In the genomic region with DNA sequence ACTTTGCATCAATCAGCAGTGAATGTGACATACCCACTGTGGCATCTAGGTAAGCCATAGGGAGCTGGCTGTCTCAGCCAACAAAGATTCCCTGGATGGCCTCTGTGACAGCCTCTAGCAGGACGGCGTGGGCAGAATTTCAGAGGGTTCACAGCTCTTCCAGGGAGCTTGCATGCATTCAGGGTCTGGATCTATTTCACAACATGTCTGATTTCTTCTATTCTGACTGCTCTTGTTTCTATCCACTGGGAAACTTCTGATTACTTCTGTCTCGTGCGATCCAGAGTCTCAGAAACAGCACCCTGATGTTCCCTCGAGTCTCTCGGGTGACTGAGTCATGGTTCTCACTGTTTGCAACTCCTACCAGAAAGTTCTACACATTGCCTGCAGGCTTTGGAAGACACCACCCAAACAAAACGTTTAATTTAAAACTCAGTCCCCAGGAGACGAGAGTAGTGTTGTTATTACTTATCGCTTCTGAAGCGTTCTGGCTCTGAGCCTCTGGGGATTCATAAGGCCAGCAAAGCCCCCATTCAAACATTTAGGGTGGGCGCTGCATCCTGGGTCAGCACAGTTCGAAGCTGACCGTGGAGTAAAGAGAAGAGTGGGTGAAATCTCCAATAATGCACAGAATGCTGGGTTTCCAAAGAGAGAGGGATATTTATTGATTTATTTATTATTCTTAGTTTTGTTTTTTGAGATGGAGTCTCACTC, we compare ENCODE assay signal across 17 cellular contexts. TPM values are rescaled to one million over a fixed set of nuclear protein-coding genes. Genes with fewer than 3 reads are reported as not detected.
A peak's percentile ranks its signal among the peaks of the same experiment; 100 is the strongest.
DNase-seq lines count a peak whose midpoint lies in the region; ATAC-seq and TF ChIP-seq lines count a peak whose summit lies in the region.
"Had no signal": no experiment of that assay in that cellular context is flagged by ENCODE, and none has a peak within 500 bp of the region (broad histone marks: within the 10 kb centered on the region; RNA-seq: fewer than 3 reads in every experiment).

No MANE protein-coding gene starts in this region.

- H3K36me3 Mint-ChIP-seq in activated naive CD8-positive, alpha-beta T cell treated with anti-CD3 and anti-CD28 coated beads, Interleukin-2, amount 10 ng/mL, durations not matched to agents 7 days and 5 days, result peaks cover 5% of the 10 kb centered on the region

- H3K27me3 ChIP-seq in H7 (ENCODE audit: control insufficient read depth, insufficient read depth, low read length) (no peaks in the 10 kb centered on the region), transverse colon (no peaks in the 10 kb centered on the region)

- H3K9me3 Mint-ChIP-seq in activated naive CD8-positive, alpha-beta T cell treated with anti-CD3 and anti-CD28 coated beads, Interleukin-2, amount 10 ng/mL, durations not matched to agents 7 days and 5 days, result peaks cover 4% of the 10 kb centered on the region
- H3K9me3 Mint-ChIP-seq: T-helper 2 cell treated with Interferon-gamma antibody and Interleukin-4, amounts not matched to agents 5 μg/mL and 100 μg/mL, for 36 hours had no signal

- peaks cover 8% of the 10 kb centered on the region for H3K4me1 Mint-ChIP-seq in activated naive CD8-positive, alpha-beta T cell treated with anti-CD3 and anti-CD28 coated beads, Interleukin-2, amount 10 ng/mL, durations not matched to agents 7 days and 5 days

- H3K4me3 Mint-ChIP-seq in activated naive CD8-positive, alpha-beta T cell treated with anti-CD3 and anti-CD28 coated beads, Interleukin-2, amount 10 ng/mL, durations not matched to agents 7 days and 5 days, result no peak overlapping the region
- H3K4me3 Mint-ChIP-seq: T-helper 2 cell treated with Interferon-gamma antibody and Interleukin-4, amounts not matched to agents 5 μg/mL and 100 μg/mL, for 36 hours had no signal

- no peak for TF ChIP-seq EP300 in transverse colon (IDR thresholded peaks at IDR 0.05; ENCODE audit: low read depth)

- in situ Hi-C loops in transverse colon (cut with MboI; ENCODE audit: low pct_ligation_motif_present in 1 of 4, low pct_unique_long_range_greater_than_20kb in 1 of 4, low sequenced_read_pairs in 3 of 4), result no loop called here

- intact Hi-C loops in transverse colon (cut with DNase I; ENCODE audit: low total_unique reads), result no loop called here

- no peak for TF ChIP-seq CTCF in transverse colon (IDR thresholded peaks at IDR 0.05)

- WGBS in transverse colon (ENCODE audit: low coverage in 1 of 2), 2 donors, result 77 to 86% methylated on average over 10 to 13 of the region's 13 CpGs

- no peak for TF ChIP-seq POLR2A in transverse colon (IDR thresholded peaks at IDR 0.05)

- POLR2A ChIA-PET in activated naive CD8-positive, alpha-beta T cell treated with anti-CD3 and anti-CD28 coated beads, Interleukin-2, amount 10 ng/mL, durations not matched to agents 7 days and 5 days (lab: Charles Lee), result interaction anchor here (0.6 kb wide), 1 partner anchor 174 kb away, joined by 5 read pairs; no protein-coding TSS in a partner anchor

- no peak for ATAC-seq in activated naive CD8-positive, alpha-beta T cell treated with anti-CD3 and anti-CD28 coated beads, Interleukin-2, amount 10 ng/mL, durations not matched to agents 7 days and 5 days (ENCODE audit: low read depth)
- ATAC-seq in GM21526 (IDR thresholded peaks at IDR 0.05; ENCODE audit: low FRiP score, unreplicated experiment), result no peak
- ATAC-seq: activated CD4-positive, CD25-positive, alpha-beta regulatory T cell treated with anti-CD3 and anti-CD28 coated beads, Interleukin-2, amount 50 U/mL, for 24 hours had no signal

- no peaks in the 10 kb centered on the region for H3K9me3 ChIP-seq in transverse colon
- H3K9me3 ChIP-seq: neutrophil, SJSA1 had no signal

- no peak overlapping the region for H3K27ac Mint-ChIP-seq in activated naive CD8-positive, alpha-beta T cell treated with anti-CD3 and anti-CD28 coated beads, Interleukin-2, amount 10 ng/mL, durations not matched to agents 7 days and 5 days
- H3K27ac Mint-ChIP-seq: T-helper 2 cell treated with Interferon-gamma antibody and Interleukin-4, amounts not matched to agents 5 μg/mL and 100 μg/mL, for 36 hours had no signal

- H3K36me3 ChIP-seq in H7 (replicated peaks; ENCODE audit: control insufficient read depth, insufficient read depth, low read length) (no peaks in the 10 kb centered on the region), transverse colon (no peaks in the 10 kb centered on the region)
- H3K36me3 ChIP-seq: neutrophil, SJSA1 had no signal

- H3K27me3 Mint-ChIP-seq in activated naive CD8-positive, alpha-beta T cell treated with anti-CD3 and anti-CD28 coated beads, Interleukin-2, amount 10 ng/mL, durations not matched to agents 7 days and 5 days, result peaks cover 16% of the 10 kb centered on the region

- peak overlapping the region in 3 of 4 donors; percentile 76 to 83 (median 81) for H3K27ac ChIP-seq in transverse colon
- H3K27ac ChIP-seq: neutrophil, PC-9, SJSA1 had no signal

- no peak overlapping the region for H3K4me3 ChIP-seq in H7 (ENCODE audit: insufficient read depth, low read depth, low read length)
- no peak overlapping the region for H3K4me3 ChIP-seq in transverse colon
- H3K4me3 ChIP-seq: PC-9, SJSA1 had no signal

- peaks cover 4 to 41% (median 26%) of the 10 kb centered on the region in 4 donors for H3K4me1 ChIP-seq in transverse colon

- DNase-seq in H7 (peak; percentile 11), kidney tubule cell (ENCODE audit: low spot score) (peak; percentile 47), transverse colon (no peak), foreskin melanocyte (no peak), NCI-H2227 treated with DMSO at 0.1 percent for 48 hours (lab: John Stamatoyannopoulos, UW) (no peak)
- DNase-seq in activated naive CD8-positive, alpha-beta T cell treated with anti-CD3 and anti-CD28 coated beads, Interleukin-2, amount 10 ng/mL, durations not matched to agents 7 days and 5 days, result peak; percentile 7
- DNase-seq: activated gamma-delta T cell; NCI-H2171 treated with DMSO at 0.1 percent for 48 hours; NCI-H774; right cardiac atrium; stimulated activated CD4-positive, alpha-beta T cell treated with anti-CD3 and anti-CD28 coated beads, Interleukin-2, amount 100 ng/mL, for 24 hours had no signal

RNA-seq across cellular contexts. Expression of a gene that starts 41.9 kb away (rescaled TPM):
- 95.6 and 175 TPM in 2 replicates for total RNA-seq in H7 (2014; rRNA removed; shearing (Covaris generic))
- 10 to 100 TPM; 42.0 to 43.8 TPM for total RNA-seq in activated naive CD8-positive, alpha-beta T cell treated with anti-CD3 and anti-CD28 coated beads, Interleukin-2, amount 10 ng/mL, durations not matched to agents 7 days and 5 days
- 10 to 100 TPM; 36.2 to 75.2 (median 43.2) TPM for total RNA-seq in transverse colon

Comparison
In these comparisons a context has a peak if more than half of its experiments do, and no peak if none do; other contexts are left out.
1. DNase-seq: peak in H7 (single experiment), activated naive CD8-positive, alpha-beta T cell treated with anti-CD3 and anti-CD28 coated beads, Interleukin-2, amount 10 ng/mL, durations not matched to agents 7 days and 5 days (single experiment) and kidney tubule cell (single experiment); none in transverse colon (single experiment), foreskin melanocyte (single experiment) and NCI-H2227 treated with DMSO at 0.1 percent for 48 hours (single experiment).